ENCODE assay signal across 1 cellular context in genomic region chr1:113456967-113457366, GRCh38.
TF ChIP-seq lines count a peak whose summit lies in the region.

No MANE protein-coding gene starts in this region.

TF ChIP-seq in liver, 16 proteins besides CTCF, POLR2A, EP300 and RAD21 (continued from another document):
- no peak for TF ChIP-seq ZBTB33 (IDR thresholded peaks at IDR 0.05)
- no peak for TF ChIP-seq HNF4G (IDR thresholded peaks at IDR 0.05)
- no peak for TF ChIP-seq YY1 (IDR thresholded peaks at IDR 0.05)
- TF ChIP-seq HNF4A (conservative IDR thresholded peaks at IDR 0.05) = no peak
- no peak for TF ChIP-seq GABPA (IDR thresholded peaks at IDR 0.05 in 1 of 2, conservative IDR thresholded peaks at IDR 0.05 in 1 of 2)
TF ChIP-seq in liver: peak in this region for 3.
